Comparison of ENCODE assay signal across 8 cellular contexts in genomic region chrX:26649534-26649933, GRCh38.
A peak's percentile ranks its signal among the peaks of the same experiment; 100 is the strongest.
DNase-seq lines count a peak whose midpoint lies in the region; TF ChIP-seq lines count a peak whose summit lies in the region.

No MANE protein-coding gene starts in this region.

- H3K9me3 ChIP-seq in trophoblast cell (ENCODE audit: insufficient read depth, low read depth, low read length) (no peaks in the 10 kb centered on the region), Peyer's patch (no peaks in the 10 kb centered on the region)

- no peaks in the 10 kb centered on the region for H3K36me3 ChIP-seq in trophoblast cell (ENCODE audit: control insufficient read depth in 1 of 2, insufficient read depth in 2 of 2, low read length in 2 of 2)
- H3K36me3 ChIP-seq in Peyer's patch: no peaks in the 10 kb centered on the region

- no peaks in the 10 kb centered on the region for H3K27me3 Mint-ChIP-seq in brain

- H3K27ac ChIP-seq in trophoblast cell (ENCODE audit: low read depth, low read length) (no peak overlapping the region), Peyer's patch (no peak overlapping the region)

- H4K91ac ChIP-seq in trophoblast cell (ENCODE audit: low read depth, low read length): no peak overlapping the region

- H3K18ac ChIP-seq in trophoblast cell (ENCODE audit: low read length): no peak overlapping the region

- no peak overlapping the region for H3K9ac ChIP-seq in trophoblast cell (ENCODE audit: low read length)

- H2BK5ac ChIP-seq in trophoblast cell (ENCODE audit: low read depth, low read length, poor library complexity): no peak overlapping the region

- H3K14ac ChIP-seq in trophoblast cell (ENCODE audit: low read length): no peak overlapping the region

- H4K12ac ChIP-seq in trophoblast cell (ENCODE audit: low read depth, low read length): no peak overlapping the region

- H3K79me1 ChIP-seq in trophoblast cell (ENCODE audit: low read length): no peaks in the 10 kb centered on the region

- H3K27me3 ChIP-seq in trophoblast cell (ENCODE audit: insufficient read depth, low read length): no peaks in the 10 kb centered on the region
- H3K27me3 ChIP-seq in Peyer's patch: no peaks in the 10 kb centered on the region

- DNase-seq in NCI-H82 (lab: John Stamatoyannopoulos, UW) (peak; percentile 67), NCI-H82 treated with DMSO at 0.1 percent for 48 hours (lab: John Stamatoyannopoulos, UW; ENCODE audit: unreplicated experiment) (no peak), Kasumi-1 (lab: John Stamatoyannopoulos, UW) (peak; percentile 30 to 36), trophoblast cell (peak; percentile 2 to 59), mesenteric fat pad (ENCODE audit: low spot score) (no peak), GF-D8 (lab: John Stamatoyannopoulos, UW) (no peak), Peyer's patch (no peak)

- H3K36me3 Mint-ChIP-seq in brain: no peaks in the 10 kb centered on the region

- H2BK120ac ChIP-seq in trophoblast cell (ENCODE audit: insufficient read depth, low read length, poor library complexity): no peak overlapping the region

- TF ChIP-seq CTCF in brain (conservative IDR thresholded peaks at IDR 0.05) (peak; percentile 26 to 58), Peyer's patch (IDR thresholded peaks at IDR 0.05) (peak in 2 of 6 experiments; percentile 9 to 19)

- no peaks in the 10 kb centered on the region for H3K4me1 ChIP-seq in trophoblast cell (ENCODE audit: control insufficient read depth in 1 of 2, insufficient read depth in 2 of 2, low read length in 2 of 2)
- no peaks in the 10 kb centered on the region for H3K4me1 ChIP-seq in Peyer's patch

- H2BK12ac ChIP-seq in trophoblast cell (ENCODE audit: low read length): no peak overlapping the region

- H3K27ac Mint-ChIP-seq in brain: no peak overlapping the region

- no peak overlapping the region for H3K4me3 Mint-ChIP-seq in brain

- WGBS in trophoblast cell (ENCODE audit: extremely low coverage, insufficient coverage, insufficient read length): no CpG with 5 or more reads among the region's 7 CpGs

- H2AFZ ChIP-seq in trophoblast cell (ENCODE audit: insufficient read depth, low read length, poor library complexity): no peak overlapping the region

- no peak overlapping the region for H4K8ac ChIP-seq in trophoblast cell (ENCODE audit: low read depth, low read length)

- H3K23ac ChIP-seq in trophoblast cell (ENCODE audit: low read length): no peak overlapping the region

- H3K4me2 ChIP-seq in trophoblast cell (ENCODE audit: low read length): no peak overlapping the region

- H2AK5ac ChIP-seq in trophoblast cell (ENCODE audit: low read length): no peak overlapping the region

- no peak for TF ChIP-seq POLR2A in Peyer's patch (IDR thresholded peaks at IDR 0.05)

- H3K79me2 ChIP-seq in trophoblast cell (ENCODE audit: control insufficient read depth, insufficient read depth, low read length, poor library complexity): no peaks in the 10 kb centered on the region

- H3K4ac ChIP-seq in trophoblast cell (ENCODE audit: low read depth, low read length): no peak overlapping the region

- no peak overlapping the region for H3K4me3 ChIP-seq in trophoblast cell (ENCODE audit: low read depth, low read length)
- H3K4me3 ChIP-seq in Peyer's patch: no peak overlapping the region

- peaks cover 16 to 47% (median 31%) of the 10 kb centered on the region in 5 experiments for H3K9me3 Mint-ChIP-seq in brain

- no peaks in the 10 kb centered on the region for H3K4me1 Mint-ChIP-seq in brain

Comparison
In these comparisons a context has a peak if more than half of its experiments do, and no peak if none do; other contexts are left out.
1. DNase-seq: peak in NCI-H82 (single experiment), Kasumi-1 (2 of 2) and trophoblast cell (2 of 2); none in NCI-H82 treated with DMSO at 0.1 percent for 48 hours (single experiment), mesenteric fat pad (single experiment), GF-D8 (single experiment) and Peyer's patch (0 of 3).